9 cellular contexts compared by ENCODE assay signal in genomic region chr17:55722742-55723487, GRCh38. TPM values are rescaled to one million over a fixed set of nuclear protein-coding genes. Genes with fewer than 3 reads are reported as not detected.
A peak's percentile ranks its signal among the peaks of the same experiment; 100 is the strongest.
DNase-seq lines count a peak whose midpoint lies in the region; ATAC-seq, FAIRE-seq and TF ChIP-seq lines count a peak whose summit lies in the region.
"Had no signal": no experiment of that assay in that cellular context is flagged by ENCODE, and none has a peak within 500 bp of the region (broad histone marks: within the 10 kb centered on the region; RNA-seq: fewer than 3 reads in every experiment).

Gene TMEM100, minus strand, starts transcription at chr17:55722864. Its CDS starts 1,794 bp downstream, at chr17:55721070.

- H3K27me3 ChIP-seq in stomach smooth muscle (ENCODE audit: control insufficient read depth in 1 of 2, insufficient read depth in 2 of 2, low read length in 2 of 2), result no peaks in the 10 kb centered on the region

- FAIRE-seq in D721Med (lab: Jason Lieb, UNC), result no peak

- in situ Hi-C loops in astrocyte of the cerebellum (cut with HindIII; ENCODE audit: low sequenced_read_pairs), result no loop called here

- H3K9me3 Mint-ChIP-seq in activated CD8-positive, alpha-beta T cell treated with anti-CD3 and anti-CD28 coated beads, Interleukin-2, amount 10 ng/mL, durations not matched to agents 7 days and 5 days (ENCODE audit: insufficient read depth), result no peaks in the 10 kb centered on the region

- no peaks in the 10 kb centered on the region for H3K9me3 ChIP-seq in stomach smooth muscle (ENCODE audit: control insufficient read depth in 2 of 2, low read length in 2 of 2)

- peak within 1 kb of the TSS; percentile 84 for H3K27ac ChIP-seq in stomach smooth muscle (ENCODE audit: low read length)

- H3K4me1 ChIP-seq in stomach smooth muscle (ENCODE audit: control insufficient read depth, insufficient read depth, low read length), result peaks cover 34% of the 10 kb centered on the region

- POLR2A ChIA-PET in activated CD8-positive, alpha-beta T cell treated with anti-CD3 and anti-CD28 coated beads, Interleukin-2, amount 10 ng/mL, durations not matched to agents 7 days and 5 days (lab: Charles Lee), result no interaction called here

- H3K27ac Mint-ChIP-seq in activated CD8-positive, alpha-beta T cell treated with anti-CD3 and anti-CD28 coated beads, Interleukin-2, amount 10 ng/mL, durations not matched to agents 7 days and 5 days, result no peak within 1 kb of the TSS

- peak; percentile 64 for DNase-seq in HCEC 1CT
- peak; percentile 53 for DNase-seq in astrocyte of the cerebellum (ENCODE audit: low read depth)
- peak; percentile 92 for DNase-seq in islet precursor cell
- DNase-seq in D721Med (ENCODE audit: insufficient read length, low spot score), result no peak
- no peak for DNase-seq in DMS79 treated with DMSO at 0.1 percent for 48 hours (lab: John Stamatoyannopoulos, UW)
- DNase-seq in activated CD8-positive, alpha-beta T cell treated with anti-CD3 and anti-CD28 coated beads, Interleukin-2, amount 10 ng/mL, durations not matched to agents 7 days and 5 days, result no peak
- DNase-seq: NCI-H510A treated with DMSO at 0.1 percent for 48 hours had no signal

- H3K36me3 Mint-ChIP-seq in activated CD8-positive, alpha-beta T cell treated with anti-CD3 and anti-CD28 coated beads, Interleukin-2, amount 10 ng/mL, durations not matched to agents 7 days and 5 days (ENCODE audit: low read depth), result no peaks in the 10 kb centered on the region

- peaks cover 37% of the 10 kb centered on the region for H3K27me3 Mint-ChIP-seq in activated CD8-positive, alpha-beta T cell treated with anti-CD3 and anti-CD28 coated beads, Interleukin-2, amount 10 ng/mL, durations not matched to agents 7 days and 5 days (ENCODE audit: low read depth)

- peak within 1 kb of the TSS; percentile 70 to 90 for H3K9ac ChIP-seq in stomach smooth muscle (ENCODE audit: low read length in 2 of 2)

- CTCF ChIA-PET in activated CD8-positive, alpha-beta T cell treated with anti-CD3 and anti-CD28 coated beads, Interleukin-2, amount 10 ng/mL, durations not matched to agents 7 days and 5 days (lab: Charles Lee), result interaction anchor here (1.7 to 6.4 kb wide), 2 partner anchors 12 to 197 kb away, joined by 5 to 38 read pairs; no protein-coding TSS in a partner anchor

- no peak within 1 kb of the TSS for H3K4me3 Mint-ChIP-seq in activated CD8-positive, alpha-beta T cell treated with anti-CD3 and anti-CD28 coated beads, Interleukin-2, amount 10 ng/mL, durations not matched to agents 7 days and 5 days

- peaks cover 3 to 10% of the 10 kb centered on the region in 2 donors for H3K36me3 ChIP-seq in stomach smooth muscle (ENCODE audit: control insufficient read depth in 2 of 2, insufficient read depth in 2 of 2, low read length in 2 of 2)

- ATAC-seq in activated CD8-positive, alpha-beta T cell treated with anti-CD3 and anti-CD28 coated beads, Interleukin-2, amount 10 ng/mL, durations not matched to agents 7 days and 5 days, result no peak
- no peak for ATAC-seq in GM18907 (IDR thresholded peaks at IDR 0.05; ENCODE audit: unreplicated experiment)

- H3K4me3 ChIP-seq in astrocyte of the cerebellum (ENCODE audit: low read depth, low read length) (peak within 1 kb of the TSS; percentile 9), stomach smooth muscle (ENCODE audit: low read length in 2 of 2) (peak within 1 kb of the TSS; percentile 79 to 83)

- H3K4me1 Mint-ChIP-seq in activated CD8-positive, alpha-beta T cell treated with anti-CD3 and anti-CD28 coated beads, Interleukin-2, amount 10 ng/mL, durations not matched to agents 7 days and 5 days (ENCODE audit: low read depth), result no peaks in the 10 kb centered on the region

- TF ChIP-seq CTCF in astrocyte of the cerebellum (IDR thresholded peaks at IDR 0.05; ENCODE audit: low read depth, low read length, missing control alignments), result no peak
- TF ChIP-seq CTCF in D721Med (IDR thresholded peaks at IDR 0.05; ENCODE audit: insufficient read depth, missing control alignments), result no peak

RNA-seq across cellular contexts. Expression of gene TMEM100, which starts in this region (rescaled TPM):
- not detected for total RNA-seq in activated CD8-positive, alpha-beta T cell treated with anti-CD3 and anti-CD28 coated beads, Interleukin-2, amount 10 ng/mL, durations not matched to agents 7 days and 5 days

Comparison
In these comparisons a context has a peak if more than half of its experiments do, and no peak if none do; other contexts are left out.
1. DNase-seq: peak in HCEC 1CT (single experiment), astrocyte of the cerebellum (single experiment) and islet precursor cell (single experiment); none in D721Med (single experiment), DMS79 treated with DMSO at 0.1 percent for 48 hours (single experiment) and activated CD8-positive, alpha-beta T cell treated with anti-CD3 and anti-CD28 coated beads, Interleukin-2, amount 10 ng/mL, durations not matched to agents 7 days and 5 days (single experiment).